In genomic region chr2:74441690-74442482, GRCh38 we compare ENCODE assay signal across 8 cellular contexts. TPM values are rescaled to one million over a fixed set of nuclear protein-coding genes. Genes with fewer than 3 reads are reported as not detected.
DNase-seq lines count a peak whose midpoint lies in the region; ATAC-seq and TF ChIP-seq lines count a peak whose summit lies in the region.

Gene RTKN, minus strand, starts transcription at chr2:74441937. Its CDS starts 121 bp downstream, at chr2:74441816.

- POLR2A ChIA-PET in HEK293T (lab: Yijun Ruan, JAX) = interaction anchor here (1.8 to 4.0 kb wide), 4 partner anchors 11 to 16 kb away, joined by 5 to 81 read pairs (median 18); partner anchors contain the start of genes INO80B and WBP1

- H3K4me3 ChIP-seq in ectodermal cell (ENCODE audit: insufficient read depth, low read depth, low read length) = peak within 1 kb of the TSS; percentile 64

- ATAC-seq in GM18873 (IDR thresholded peaks at IDR 0.05; ENCODE audit: low FRiP score, unreplicated experiment) (no peak), GM21515 (IDR thresholded peaks at IDR 0.05; ENCODE audit: unreplicated experiment) (no peak)

- peaks cover 27% of the 10 kb centered on the region for H3K4me1 ChIP-seq in ectodermal cell (ENCODE audit: control insufficient read depth, insufficient read depth, low read length)

- H3K36me3 ChIP-seq in ectodermal cell (ENCODE audit: control insufficient read depth, insufficient read depth, low read length) = no peaks in the 10 kb centered on the region

- peaks cover 34% of the 10 kb centered on the region for H3K27me3 ChIP-seq in ectodermal cell (ENCODE audit: control insufficient read depth, insufficient read depth, low read length, poor library complexity, severe bottlenecking)

- peak; percentile 89 for DNase-seq in Caki2 (ENCODE audit: low read depth)
- DNase-seq in HEK293T (ENCODE audit: extremely low spot score) = peak; percentile 49
- peak; percentile 90 for DNase-seq in SW480 (ENCODE audit: low spot score)
- peak; percentile 91 for DNase-seq in mesenteric fat pad (ENCODE audit: low spot score)
- DNase-seq in ureter (ENCODE audit: low spot score) = no peak

- in situ Hi-C loops in Caki2 (cut with HindIII; ENCODE audit: low pct_unique_long_range_greater_than_20kb, low sequenced_read_pairs) = no loop called here

- CTCF ChIA-PET in HEK293T (lab: Yijun Ruan, JAX) = interaction anchor here (0.9 kb wide), 1 partner anchor 90 kb away, joined by 3 read pairs; no protein-coding TSS in a partner anchor

- peak within 1 kb of the TSS; percentile 97 for H3K27ac ChIP-seq in ectodermal cell (ENCODE audit: insufficient read depth, low read depth, low read length, poor library complexity, severe bottlenecking)

- 0 to 1% methylated on average over 75 of the region's 75 CpGs for WGBS in ectodermal cell, 2 experiments

- no peaks in the 10 kb centered on the region for H3K9me3 ChIP-seq in ectodermal cell (ENCODE audit: control insufficient read depth, low read length)

TF ChIP-seq in HEK293T, 16 proteins besides CTCF, POLR2A, EP300 and RAD21:
- TF ChIP-seq L3MBTL2 (conservative IDR thresholded peaks at IDR 0.05) = peak; percentile 38; the same call in 1 of the 2 replicates
- no peak for TF ChIP-seq LEF1 (IDR thresholded peaks at IDR 0.05; ENCODE audit: borderline replicate concordance)
- no peak for TF ChIP-seq SUZ12 (IDR thresholded peaks at IDR 0.05)
TF ChIP-seq in HEK293T: peak in this region for 1.

RNA-seq across cellular contexts. Expression of gene RTKN, which starts in this region (rescaled TPM):
- total RNA-seq in Caki2 (2014; rRNA removed; shearing (Covaris generic); ENCODE audit: low replicate concordance) = 55.6 and 71.1 TPM in 2 replicates
- polyA plus RNA-seq in ectodermal cell (2013, experiment 1 of 4) = 41.6 TPM
- 39.2 TPM for polyA plus RNA-seq in ectodermal cell (2013, experiment 2 of 4)
- 35.6 TPM for polyA plus RNA-seq in ectodermal cell (2013, experiment 3 of 4)
- 42.6 TPM for polyA plus RNA-seq in ectodermal cell (2013, experiment 4 of 4)
- total RNA-seq in mesenteric fat pad (11.3 TPM), ureter (36.4 TPM)
